In the genomic region with DNA sequence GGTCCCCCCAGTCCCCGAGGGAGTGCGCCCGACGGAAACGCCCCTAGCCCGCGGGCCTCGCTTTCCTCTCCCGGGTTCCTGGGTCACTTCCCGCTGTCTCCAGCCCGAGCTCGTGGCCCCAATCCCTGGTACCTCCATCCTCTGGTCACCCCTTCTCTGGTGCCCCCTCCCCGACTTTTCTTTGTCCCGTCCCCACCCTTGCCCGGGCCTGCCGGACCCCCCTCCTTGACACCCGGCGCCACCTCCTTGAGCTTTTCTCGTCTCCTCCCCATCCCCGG, we compare ENCODE assay signal across 11 cellular contexts. TPM values are rescaled to one million over a fixed set of nuclear protein-coding genes. Genes with fewer than 3 reads are reported as not detected.
DNase-seq lines count a peak whose midpoint lies in the region; ATAC-seq and TF ChIP-seq lines count a peak whose summit lies in the region.
"Had no signal": no experiment of that assay in that cellular context is flagged by ENCODE, and none has a peak within 500 bp of the region (broad histone marks: within the 10 kb centered on the region; RNA-seq: fewer than 3 reads in every experiment).

No MANE protein-coding gene starts in this region.

- peaks cover 0 to 18% (median 10%) of the 10 kb centered on the region in 7 donors for H3K9me3 Mint-ChIP-seq in CD14-positive monocyte
- H3K9me3 Mint-ChIP-seq: dendritic cell treated with granulocyte-macrophage colony-stimulating factor and Interleukin-4, amounts not matched to agents 40 ng/mL and 50 ng/mL, for 4 days; T-helper 1 cell treated with Interleukin-12 subunit alpha and Interleukin-12 subunit beta and Interleukin-4 antibody, amounts not matched to agents 30 μg/mL and 1 μg/mL, for 36 hours had no signal

- H3K9me3 ChIP-seq in Peyer's patch (no peaks in the 10 kb centered on the region), esophagus (ENCODE audit: control insufficient read depth in 2 of 2, insufficient read depth in 1 of 2, low read depth in 1 of 2, low read length in 1 of 2) (no peaks in the 10 kb centered on the region), trophoblast cell (ENCODE audit: insufficient read depth, low read depth, low read length) (no peaks in the 10 kb centered on the region)

- intact Hi-C loops in CD14-positive monocyte (cut with micrococcal nuclease), result no loop called here

- H4K8ac ChIP-seq in trophoblast cell (ENCODE audit: low read depth, low read length), result no peak overlapping the region

- no peak overlapping the region for H3K23ac ChIP-seq in trophoblast cell (ENCODE audit: low read length)

- no peak overlapping the region for H2BK120ac ChIP-seq in trophoblast cell (ENCODE audit: insufficient read depth, low read length, poor library complexity)

- peak overlapping the region; percentile 77 for H3K4me2 ChIP-seq in trophoblast cell (ENCODE audit: low read length)

- H3K4me1 ChIP-seq in Peyer's patch (peaks cover 0 to 14% (median 9%) of the 10 kb centered on the region in 4 donors), esophagus (ENCODE audit: control insufficient read depth in 2 of 2, insufficient read depth in 2 of 2, low read length in 1 of 2) (peaks cover 4 to 8% of the 10 kb centered on the region in 2 donors), trophoblast cell (ENCODE audit: control insufficient read depth in 1 of 2, insufficient read depth in 2 of 2, low read length in 2 of 2) (peaks cover 4 to 9% of the 10 kb centered on the region in 2 experiments)

- H3K14ac ChIP-seq in trophoblast cell (ENCODE audit: low read length), result no peak overlapping the region

- H4K91ac ChIP-seq in trophoblast cell (ENCODE audit: low read depth, low read length), result no peak overlapping the region

- WGBS in esophagus, 2 donors, result 1% methylated on average over 20 of the region's 20 CpGs
- no CpG with 5 or more reads among the region's 20 CpGs for WGBS in trophoblast cell (ENCODE audit: extremely low coverage, insufficient coverage, insufficient read length)

- DNase-seq in CD14-positive monocyte (ENCODE audit: low spot score), result no peak
- DNase-seq in Peyer's patch, result peak in 1 of 3 donors; percentile 53
- DNase-seq in trophoblast cell, result no peak
- no peak for DNase-seq in D341Med (ENCODE audit: low spot score)
- no peak for DNase-seq in activated effector memory CD4-positive, alpha-beta T cell treated with anti-CD3 and anti-CD28 coated beads, Interleukin-2, amount 50 U/mL, for 16 hours
- DNase-seq in stimulated activated CD4-positive, alpha-beta T cell treated with anti-CD3 and anti-CD28 coated beads, Interleukin-12 subunit alpha, Interleukin-12 subunit beta, amount 100 ng/mL, for 4 hours, result no peak

- H3K4me3 ChIP-seq in Peyer's patch, result peak overlapping the region; percentile 25 to 61 (median 47)
- peak overlapping the region; percentile 47 to 54 for H3K4me3 ChIP-seq in esophagus (ENCODE audit: low read depth in 1 of 2, low read length in 2 of 2)
- H3K4me3 ChIP-seq in trophoblast cell (ENCODE audit: low read depth, low read length), result no peak overlapping the region

- no peak overlapping the region for H3K27ac ChIP-seq in Peyer's patch
- H3K27ac ChIP-seq in esophagus (ENCODE audit: low read depth in 2 of 2, low read length in 1 of 2), result no peak overlapping the region
- H3K27ac ChIP-seq in trophoblast cell (ENCODE audit: low read depth, low read length), result no peak overlapping the region

- H2BK5ac ChIP-seq in trophoblast cell (ENCODE audit: low read depth, low read length, poor library complexity), result no peak overlapping the region

- peaks cover 52 to 73% (median 55%) of the 10 kb centered on the region in 3 donors for H3K27me3 Mint-ChIP-seq in CD14-positive monocyte (ENCODE audit: low read depth in 3 of 3)

- H2BK12ac ChIP-seq in trophoblast cell (ENCODE audit: low read length), result no peak overlapping the region

- no peak overlapping the region for H3K4ac ChIP-seq in trophoblast cell (ENCODE audit: low read depth, low read length)

- no peak overlapping the region for H3K27ac Mint-ChIP-seq in CD14-positive monocyte
- H3K27ac Mint-ChIP-seq: dendritic cell treated with granulocyte-macrophage colony-stimulating factor and Interleukin-4, amounts not matched to agents 40 ng/mL and 50 ng/mL, for 4 days; T-helper 1 cell treated with Interleukin-12 subunit alpha and Interleukin-12 subunit beta and Interleukin-4 antibody, amounts not matched to agents 30 μg/mL and 1 μg/mL, for 36 hours had no signal

- ATAC-seq in HG03097 (IDR thresholded peaks at IDR 0.05; ENCODE audit: low FRiP score, unreplicated experiment), result no peak

- TF ChIP-seq CTCF in CD14-positive monocyte (IDR thresholded peaks at IDR 0.05) (no peak), Peyer's patch (IDR thresholded peaks at IDR 0.05) (no peak)

- no peak for TF ChIP-seq POLR2A in Peyer's patch (IDR thresholded peaks at IDR 0.05)

- H3K18ac ChIP-seq in trophoblast cell (ENCODE audit: low read length), result no peak overlapping the region

- H3K36me3 ChIP-seq in Peyer's patch, result no peaks in the 10 kb centered on the region
- H3K36me3 ChIP-seq in esophagus (ENCODE audit: control insufficient read depth in 2 of 2, insufficient read depth in 2 of 2, low read length in 1 of 2), result no peaks in the 10 kb centered on the region
- H3K36me3 ChIP-seq in trophoblast cell (ENCODE audit: control insufficient read depth in 1 of 2, insufficient read depth in 2 of 2, low read length in 2 of 2), result no peaks in the 10 kb centered on the region

- peaks cover 0 to 13% of the 10 kb centered on the region in 2 donors for H3K27me3 ChIP-seq in Peyer's patch
- H3K27me3 ChIP-seq in esophagus (ENCODE audit: control insufficient read depth in 1 of 2, insufficient read depth in 2 of 2, low read length in 2 of 2), result no peaks in the 10 kb centered on the region
- peaks cover 20% of the 10 kb centered on the region for H3K27me3 ChIP-seq in trophoblast cell (ENCODE audit: insufficient read depth, low read length)

- H3K79me1 ChIP-seq in trophoblast cell (ENCODE audit: low read length), result no peaks in the 10 kb centered on the region

- H4K12ac ChIP-seq in trophoblast cell (ENCODE audit: low read depth, low read length), result no peak overlapping the region

- peaks cover 18% of the 10 kb centered on the region for H3K4me1 Mint-ChIP-seq in CD14-positive monocyte

- no peak overlapping the region for H3K9ac ChIP-seq in trophoblast cell (ENCODE audit: low read length)

- no peaks in the 10 kb centered on the region for H3K36me3 Mint-ChIP-seq in CD14-positive monocyte

- H3K4me3 Mint-ChIP-seq in CD14-positive monocyte, result peak overlapping the region; percentile 20 to 65
- H3K4me3 Mint-ChIP-seq: T-helper 1 cell treated with Interleukin-12 subunit alpha and Interleukin-12 subunit beta and Interleukin-4 antibody, amounts not matched to agents 30 μg/mL and 1 μg/mL, for 36 hours had no signal

- peak overlapping the region; percentile 3 for H2AFZ ChIP-seq in trophoblast cell (ENCODE audit: insufficient read depth, low read length, poor library complexity)

- no peaks in the 10 kb centered on the region for H3K79me2 ChIP-seq in trophoblast cell (ENCODE audit: control insufficient read depth, insufficient read depth, low read length, poor library complexity)

- H2AK5ac ChIP-seq in trophoblast cell (ENCODE audit: low read length), result no peak overlapping the region

RNA-seq across cellular contexts. Expression of a gene that starts 0.3 kb away (rescaled TPM):
- polyA plus RNA-seq in CD14-positive monocyte (not detected), esophagus (1 to 10 TPM in 1 of 2 donors, under 1 TPM in 1; 0.49 to 1.0 TPM)
- total RNA-seq in Peyer's patch, result 1 to 10 TPM in 1 of 4 donors, under 1 TPM in 1, not detected in 2; 0.54 to 3.3 TPM
- polyA plus RNA-seq in trophoblast cell (2013), result 0.05 and 0.10 TPM in 2 replicates
- total RNA-seq: skeletal muscle tissue had no signal

RNA-seq across cellular contexts. Expression of a gene that starts 39.7 kb away (rescaled TPM):
- 1 to 10 TPM; 2.2 to 3.1 TPM for polyA plus RNA-seq in CD14-positive monocyte
- total RNA-seq in Peyer's patch, result 10 to 100 TPM; 14.9 to 27.9 (median 24.3) TPM
- polyA plus RNA-seq in esophagus, result 1 to 10 TPM; 3.9 to 4.8 TPM
- 6.7 and 7.1 TPM in 2 replicates for polyA plus RNA-seq in trophoblast cell (2013)
